28 cellular contexts compared by ENCODE assay signal in genomic region chr17:72624652-72625051, GRCh38.
"Had no signal": no experiment of that assay in that cellular context is flagged by ENCODE, and none has a peak within 500 bp of the region (broad histone marks: within the 10 kb centered on the region; RNA-seq: fewer than 3 reads in every experiment).

No MANE protein-coding gene starts in this region.

- H3K4me3 ChIP-seq: cardiac muscle cell, esophagus muscularis mucosa, gastrocnemius medialis, prostate gland, right atrium auricular region, skin epidermis, tibial artery, uterus had no signal

- DNase-seq: activated CD4-positive, alpha-beta T cell treated with anti-CD3 and anti-CD28 coated beads for 4 hours; activated CD4-positive, alpha-beta T cell treated with anti-CD3 and anti-CD28 coated beads, Interleukin-2, amount 50 U/mL, for 48 hours; activated CD4-positive, CD25-positive, alpha-beta regulatory T cell; activated effector memory CD4-positive, alpha-beta T cell treated with Interleukin-2 at 50 U/mL for 16 hours; activated naive CD4-positive, alpha-beta T cell treated with anti-CD3 and anti-CD28 coated beads for 36 hours; activated naive CD8-positive, alpha-beta T cell treated with anti-CD3 and anti-CD28 coated beads, Interleukin-2, amount 10 ng/mL, durations not matched to agents 7 days and 5 days; activated T-cell treated with anti-CD3 and anti-CD28 coated beads, Interleukin-2, amount 50 U/mL, for 72 hours; amygdala; dermis blood vessel endothelial cell; effector CD8-positive, alpha-beta T cell; gastrocnemius medialis; head of caudate nucleus; hypothalamus; left ventricle myocardium superior; mammary epithelial cell; midbrain; natural killer cell; stimulated activated CD4-positive, alpha-beta T cell treated with anti-CD3 and anti-CD28 coated beads, Interleukin-1b, Interleukin-23, amount 100 ng/mL, for 48 hours; substantia nigra; T-helper 17 cell; tibial artery; uterus had no signal

- H3K36me3 Mint-ChIP-seq: activated naive CD8-positive, alpha-beta T cell treated with anti-CD3 and anti-CD28 coated beads, Interleukin-2, amount 10 ng/mL, durations not matched to agents 7 days and 5 days had no signal

- ATAC-seq: activated T-cell treated with anti-CD3 and anti-CD28 coated beads, Interleukin-2, amount 50 U/mL, for 72 hours; gastrocnemius medialis; left ventricle myocardium superior; natural killer cell; T-helper 17 cell had no signal

- H3K27me3 ChIP-seq: right atrium auricular region, uterus had no signal

- H3K27ac Mint-ChIP-seq: activated naive CD4-positive, alpha-beta T cell treated with anti-CD3 and anti-CD28 coated beads for 36 hours; activated naive CD8-positive, alpha-beta T cell treated with anti-CD3 and anti-CD28 coated beads, Interleukin-2, amount 10 ng/mL, durations not matched to agents 7 days and 5 days; activated T-cell treated with anti-CD3 and anti-CD28 coated beads, Interleukin-2, amount 50 U/mL, for 72 hours; natural killer cell; stimulated activated naive CD8-positive, alpha-beta T cell treated with anti-CD3 and anti-CD28 coated beads, Interleukin-15, Interleukin-2, amounts not matched to agents 100 ng/mL and 50 ng/mL, for 24 hours; T-helper 17 cell had no signal

- H3K4me3 Mint-ChIP-seq: activated naive CD4-positive, alpha-beta T cell treated with anti-CD3 and anti-CD28 coated beads for 36 hours; activated naive CD8-positive, alpha-beta T cell treated with anti-CD3 and anti-CD28 coated beads, Interleukin-2, amount 10 ng/mL, durations not matched to agents 7 days and 5 days; activated T-cell treated with anti-CD3 and anti-CD28 coated beads, Interleukin-2, amount 50 U/mL, for 72 hours; natural killer cell; stimulated activated naive CD8-positive, alpha-beta T cell treated with anti-CD3 and anti-CD28 coated beads, Interleukin-15, Interleukin-2, amounts not matched to agents 100 ng/mL and 50 ng/mL, for 24 hours; T-helper 17 cell had no signal

- H3K27ac ChIP-seq: cardiac muscle cell, esophagus muscularis mucosa, gastrocnemius medialis, prostate gland, right atrium auricular region, skin epidermis, tibial artery, uterus had no signal

- H3K4me1 Mint-ChIP-seq: activated naive CD8-positive, alpha-beta T cell treated with anti-CD3 and anti-CD28 coated beads, Interleukin-2, amount 10 ng/mL, durations not matched to agents 7 days and 5 days; natural killer cell; T-helper 17 cell had no signal

- H3K4me1 ChIP-seq: esophagus muscularis mucosa, gastrocnemius medialis, prostate gland, right atrium auricular region, tibial artery, uterus had no signal

- H3K9me3 ChIP-seq: gastrocnemius medialis, prostate gland, uterus had no signal

- H3K36me3 ChIP-seq: cardiac muscle cell, esophagus muscularis mucosa, gastrocnemius medialis, prostate gland, right atrium auricular region, tibial artery, uterus had no signal
